In the genomic region with DNA sequence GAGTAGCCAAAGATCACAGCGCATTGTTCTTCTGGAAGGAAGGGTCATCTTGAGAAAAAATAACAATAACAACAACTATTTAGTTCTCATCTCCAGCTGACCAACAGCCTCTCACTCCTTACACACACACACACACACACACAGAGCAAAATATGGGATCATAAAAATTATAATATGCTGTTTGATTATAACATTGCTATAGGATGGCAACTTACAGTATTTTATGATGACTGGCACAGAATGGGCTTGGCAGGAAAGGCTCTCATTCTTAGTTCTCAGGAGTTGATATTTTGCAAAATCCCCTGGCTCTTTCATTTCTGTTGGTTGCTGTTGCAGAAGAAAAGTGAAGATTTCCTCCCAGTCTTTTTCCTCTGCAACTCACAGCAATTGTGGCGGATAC, we compare ENCODE assay signal across 26 cellular contexts.
DNase-seq lines count a peak whose midpoint lies in the region; ATAC-seq and TF ChIP-seq lines count a peak whose summit lies in the region.
"Had no signal": no experiment of that assay in that cellular context is flagged by ENCODE, and none has a peak within 500 bp of the region (broad histone marks: within the 10 kb centered on the region; RNA-seq: fewer than 3 reads in every experiment).

No MANE protein-coding gene starts in this region.

- CTCF ChIA-PET in WTC11 (lab: Charles Lee) = no interaction called here

- POLR2A ChIA-PET in WTC11 (lab: Charles Lee) = no interaction called here

- H3K36me3 Mint-ChIP-seq in nephron progenitor cell (ENCODE audit: low read depth) (no peaks in the 10 kb centered on the region), WTC11 (no peaks in the 10 kb centered on the region)
- H3K36me3 Mint-ChIP-seq: CD14-positive monocyte had no signal

- no peak for TF ChIP-seq POLR2A in transverse colon (IDR thresholded peaks at IDR 0.05)
- no peak for TF ChIP-seq POLR2A in thyroid gland (IDR thresholded peaks at IDR 0.05)

- DNase-seq in nephron progenitor cell (no peak), transverse colon (no peak), WTC11 (ENCODE audit: low spot score) (no peak), thyroid gland (no peak)
- DNase-seq: BE2C; Calu3; CD8-positive, alpha-beta memory T cell; DMS79 treated with DMSO at 0.1 percent for 48 hours; GF-D8; GOT3; Karpas-422; NCI-H1092; NCI-H1417 treated with DMSO at 0.1 percent for 48 hours; NCI-H1694 treated with DMSO at 0.1 percent for 48 hours; NCI-H2081; NCI-H446; NCI-H524 treated with DMSO at 0.1 percent for 48 hours; NCI-H774; SIG-M5; SK-N-SH had no signal

- TF ChIP-seq CTCF in nephron progenitor cell (IDR thresholded peaks at IDR 0.05) = no peak
- TF ChIP-seq CTCF in transverse colon (IDR thresholded peaks at IDR 0.05) = no peak
- no peak for TF ChIP-seq CTCF in WTC11 (IDR thresholded peaks at IDR 0.05)
- TF ChIP-seq CTCF in thyroid gland (IDR thresholded peaks at IDR 0.05) = no peak

- H3K27ac ChIP-seq in ectodermal cell (ENCODE audit: insufficient read depth, low read depth, low read length, poor library complexity, severe bottlenecking) (peak overlapping the region; percentile 82), iPS-18a (ENCODE audit: low read length) (peak overlapping the region; percentile 9), transverse colon (peak overlapping the region; percentile 33 to 74 (median 66)), thyroid gland (no peak overlapping the region)

- H3K4me3 Mint-ChIP-seq in nephron progenitor cell (peak overlapping the region; percentile 10), WTC11 (no peak overlapping the region)
- H3K4me3 Mint-ChIP-seq: CD14-positive monocyte; CD8-positive, alpha-beta memory T cell had no signal

- no peaks in the 10 kb centered on the region for H3K27me3 ChIP-seq in ectodermal cell (ENCODE audit: control insufficient read depth, insufficient read depth, low read length, poor library complexity, severe bottlenecking)
- H3K27me3 ChIP-seq in iPS-18a (ENCODE audit: control insufficient read depth, insufficient read depth, low read length) = no peaks in the 10 kb centered on the region
- no peaks in the 10 kb centered on the region for H3K27me3 ChIP-seq in transverse colon
- H3K27me3 ChIP-seq in thyroid gland = no peaks in the 10 kb centered on the region

- 86 to 92% methylated on average over 1 to 2 of the region's 2 CpGs for WGBS in ectodermal cell, 2 experiments
- WGBS in transverse colon (ENCODE audit: low coverage in 1 of 2), 2 donors = 91 to 94% methylated on average over 2 of the region's 2 CpGs
- WGBS in thyroid gland, 2 donors = 90% methylated on average over 2 of the region's 2 CpGs

- H3K4me1 Mint-ChIP-seq in nephron progenitor cell = peaks cover 58% of the 10 kb centered on the region
- H3K4me1 Mint-ChIP-seq in WTC11 = peaks cover 16% of the 10 kb centered on the region

- ATAC-seq in WTC11 (no peak), HG02759 (IDR thresholded peaks at IDR 0.05; ENCODE audit: unreplicated experiment) (no peak)
- ATAC-seq: HCT116, HepG2 had no signal

- H3K4me1 ChIP-seq in ectodermal cell (ENCODE audit: control insufficient read depth, insufficient read depth, low read length) (peaks cover 22% of the 10 kb centered on the region), iPS-18a (ENCODE audit: control insufficient read depth, low read depth, low read length) (peaks cover 8% of the 10 kb centered on the region), transverse colon (peaks cover 0 to 35% (median 20%) of the 10 kb centered on the region in 4 donors), thyroid gland (no peaks in the 10 kb centered on the region)
- H3K4me1 ChIP-seq: BE2C had no signal

- in situ Hi-C loops in transverse colon (cut with MboI; ENCODE audit: low pct_ligation_motif_present in 1 of 4, low pct_unique_long_range_greater_than_20kb in 1 of 4, low sequenced_read_pairs in 3 of 4) = no loop called here

- no peak overlapping the region for H3K4me3 ChIP-seq in ectodermal cell (ENCODE audit: insufficient read depth, low read depth, low read length)
- H3K4me3 ChIP-seq in iPS-18a (ENCODE audit: low read length) = no peak overlapping the region
- H3K4me3 ChIP-seq in transverse colon = no peak overlapping the region
- no peak overlapping the region for H3K4me3 ChIP-seq in thyroid gland (replicated peaks in 1 of 3)

- peaks cover 3% of the 10 kb centered on the region for H3K27me3 Mint-ChIP-seq in nephron progenitor cell (ENCODE audit: low read depth, poor library complexity)
- no peaks in the 10 kb centered on the region for H3K27me3 Mint-ChIP-seq in WTC11 (ENCODE audit: low read depth)

- H3K9me3 ChIP-seq in ectodermal cell (ENCODE audit: control insufficient read depth, low read length) (no peaks in the 10 kb centered on the region), iPS-18a (ENCODE audit: control insufficient read depth, low read depth, low read length) (no peaks in the 10 kb centered on the region), transverse colon (no peaks in the 10 kb centered on the region), thyroid gland (no peaks in the 10 kb centered on the region)
- H3K9me3 ChIP-seq: BE2C, SK-N-SH had no signal

- TF ChIP-seq EP300 in transverse colon (IDR thresholded peaks at IDR 0.05; ENCODE audit: low read depth) = no peak

- H3K27ac Mint-ChIP-seq in nephron progenitor cell (peak overlapping the region; percentile 84), WTC11 (no peak overlapping the region)
- H3K27ac Mint-ChIP-seq: CD14-positive monocyte; CD8-positive, alpha-beta memory T cell had no signal

- intact Hi-C loops in transverse colon (cut with DNase I; ENCODE audit: low total_unique reads) = loop anchor here (5.0 kb wide), 1 partner anchor 932 kb away; no protein-coding TSS in a partner anchor
- intact Hi-C loops in thyroid gland (cut with DNase I) = no loop called here

- H3K36me3 ChIP-seq in ectodermal cell (ENCODE audit: control insufficient read depth, insufficient read depth, low read length) = no peaks in the 10 kb centered on the region
- H3K36me3 ChIP-seq in iPS-18a (ENCODE audit: control insufficient read depth, low read depth, low read length) = no peaks in the 10 kb centered on the region
- no peaks in the 10 kb centered on the region for H3K36me3 ChIP-seq in transverse colon
- H3K36me3 ChIP-seq in thyroid gland = no peaks in the 10 kb centered on the region
- H3K36me3 ChIP-seq: BE2C had no signal

- H3K9ac ChIP-seq in iPS-18a (ENCODE audit: low read length) = no peak overlapping the region
- H3K9ac ChIP-seq: SK-N-SH had no signal

- H3K9me3 Mint-ChIP-seq in nephron progenitor cell (no peaks in the 10 kb centered on the region), WTC11 (no peaks in the 10 kb centered on the region)

TF ChIP-seq in WTC11, 78 proteins besides CTCF, POLR2A, EP300 and RAD21 (continues in another document):
- no peak for TF ChIP-seq NFATC4 (CRISPR knock-in tag; IDR thresholded peaks at IDR 0.05)
- TF ChIP-seq, protein P1, sequence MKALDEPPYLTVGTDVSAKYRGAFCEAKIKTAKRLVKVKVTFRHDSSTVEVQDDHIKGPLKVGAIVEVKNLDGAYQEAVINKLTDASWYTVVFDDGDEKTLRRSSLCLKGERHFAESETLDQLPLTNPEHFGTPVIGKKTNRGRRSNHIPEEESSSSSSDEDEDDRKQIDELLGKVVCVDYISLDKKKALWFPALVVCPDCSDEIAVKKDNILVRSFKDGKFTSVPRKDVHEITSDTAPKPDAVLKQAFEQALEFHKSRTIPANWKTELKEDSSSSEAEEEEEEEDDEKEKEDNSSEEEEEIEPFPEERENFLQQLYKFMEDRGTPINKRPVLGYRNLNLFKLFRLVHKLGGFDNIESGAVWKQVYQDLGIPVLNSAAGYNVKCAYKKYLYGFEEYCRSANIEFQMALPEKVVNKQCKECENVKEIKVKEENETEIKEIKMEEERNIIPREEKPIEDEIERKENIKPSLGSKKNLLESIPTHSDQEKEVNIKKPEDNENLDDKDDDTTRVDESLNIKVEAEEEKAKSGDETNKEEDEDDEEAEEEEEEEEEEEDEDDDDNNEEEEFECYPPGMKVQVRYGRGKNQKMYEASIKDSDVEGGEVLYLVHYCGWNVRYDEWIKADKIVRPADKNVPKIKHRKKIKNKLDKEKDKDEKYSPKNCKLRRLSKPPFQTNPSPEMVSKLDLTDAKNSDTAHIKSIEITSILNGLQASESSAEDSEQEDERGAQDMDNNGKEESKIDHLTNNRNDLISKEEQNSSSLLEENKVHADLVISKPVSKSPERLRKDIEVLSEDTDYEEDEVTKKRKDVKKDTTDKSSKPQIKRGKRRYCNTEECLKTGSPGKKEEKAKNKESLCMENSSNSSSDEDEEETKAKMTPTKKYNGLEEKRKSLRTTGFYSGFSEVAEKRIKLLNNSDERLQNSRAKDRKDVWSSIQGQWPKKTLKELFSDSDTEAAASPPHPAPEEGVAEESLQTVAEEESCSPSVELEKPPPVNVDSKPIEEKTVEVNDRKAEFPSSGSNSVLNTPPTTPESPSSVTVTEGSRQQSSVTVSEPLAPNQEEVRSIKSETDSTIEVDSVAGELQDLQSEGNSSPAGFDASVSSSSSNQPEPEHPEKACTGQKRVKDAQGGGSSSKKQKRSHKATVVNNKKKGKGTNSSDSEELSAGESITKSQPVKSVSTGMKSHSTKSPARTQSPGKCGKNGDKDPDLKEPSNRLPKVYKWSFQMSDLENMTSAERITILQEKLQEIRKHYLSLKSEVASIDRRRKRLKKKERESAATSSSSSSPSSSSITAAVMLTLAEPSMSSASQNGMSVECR (CRISPR knock-in tag; IDR thresholded peaks at IDR 0.05; ENCODE audit: borderline replicate concordance) = no peak
- no peak for TF ChIP-seq EMX1 (CRISPR knock-in tag; IDR thresholded peaks at IDR 0.05)
- no peak for TF ChIP-seq TCF7 (CRISPR knock-in tag; IDR thresholded peaks at IDR 0.05; ENCODE audit: low read depth)
- TF ChIP-seq ZNF232 (CRISPR knock-in tag; IDR thresholded peaks at IDR 0.05) = no peak
- TF ChIP-seq, protein P2, sequence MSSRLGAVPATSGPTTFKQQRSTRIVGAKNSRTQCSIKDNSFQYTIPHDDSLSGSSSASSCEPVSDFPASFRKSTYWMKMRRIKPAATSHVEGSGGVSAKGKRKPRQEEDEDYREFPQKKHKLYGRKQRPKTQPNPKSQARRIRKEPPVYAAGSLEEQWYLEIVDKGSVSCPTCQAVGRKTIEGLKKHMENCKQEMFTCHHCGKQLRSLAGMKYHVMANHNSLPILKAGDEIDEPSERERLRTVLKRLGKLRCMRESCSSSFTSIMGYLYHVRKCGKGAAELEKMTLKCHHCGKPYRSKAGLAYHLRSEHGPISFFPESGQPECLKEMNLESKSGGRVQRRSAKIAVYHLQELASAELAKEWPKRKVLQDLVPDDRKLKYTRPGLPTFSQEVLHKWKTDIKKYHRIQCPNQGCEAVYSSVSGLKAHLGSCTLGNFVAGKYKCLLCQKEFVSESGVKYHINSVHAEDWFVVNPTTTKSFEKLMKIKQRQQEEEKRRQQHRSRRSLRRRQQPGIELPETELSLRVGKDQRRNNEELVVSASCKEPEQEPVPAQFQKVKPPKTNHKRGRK (CRISPR knock-in tag; IDR thresholded peaks at IDR 0.05; ENCODE audit: borderline replicate concordance) = no peak

Comparison
In these comparisons a context has a peak if more than half of its experiments do, and no peak if none do; other contexts are left out.
1. H3K27ac ChIP-seq: peak in ectodermal cell (single experiment), iPS-18a (single experiment) and transverse colon (4 of 4); none in thyroid gland (0 of 3).